1 cellular context compared by ENCODE assay signal in genomic region chr9:119559986-119560385, GRCh38.
TF ChIP-seq lines count a peak whose summit lies in the region.

No MANE protein-coding gene starts in this region.

TF ChIP-seq in GM23338, 12 proteins besides CTCF, POLR2A, EP300 and RAD21 (continued from another document):
- TF ChIP-seq ZNF462 (CRISPR knock-in tag; IDR thresholded peaks at IDR 0.05), result no peak
- TF ChIP-seq CREB1 (CRISPR knock-in tag; IDR thresholded peaks at IDR 0.05; ENCODE audit: low read depth), result no peak
